ENCODE assay signal across 13 cellular contexts in the genomic region with DNA sequence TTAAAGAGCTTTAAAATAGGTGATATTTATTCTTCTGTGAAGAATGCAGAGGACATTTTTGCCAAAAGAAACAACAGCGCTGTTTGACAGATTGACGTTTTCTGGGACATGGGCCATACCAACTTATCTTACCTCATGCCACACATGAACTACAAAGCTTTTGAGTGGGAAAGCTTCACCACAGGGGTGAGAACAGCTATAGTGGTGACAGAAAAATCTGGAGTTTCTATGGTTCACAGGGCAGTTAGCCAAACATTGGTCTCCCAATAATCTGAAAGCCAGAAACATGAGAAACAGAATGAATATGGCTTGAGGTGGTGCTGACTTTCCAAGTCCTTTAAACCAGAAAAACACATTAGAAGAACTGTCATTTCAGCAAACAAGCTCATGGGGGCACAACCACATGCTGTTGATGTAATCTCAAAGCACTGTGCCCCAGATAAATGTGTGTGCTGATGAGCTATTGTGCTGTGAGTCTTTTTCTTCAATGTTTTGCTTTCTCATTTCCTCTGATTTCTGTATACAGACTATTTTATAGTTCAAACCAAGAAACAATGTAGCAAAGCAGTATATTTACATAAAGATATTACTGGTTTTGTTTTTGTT.
A peak's percentile ranks its signal among the peaks of the same experiment; 100 is the strongest.
DNase-seq lines count a peak whose midpoint lies in the region; ATAC-seq and TF ChIP-seq lines count a peak whose summit lies in the region.
"Had no signal": no experiment of that assay in that cellular context is flagged by ENCODE, and none has a peak within 500 bp of the region (broad histone marks: within the 10 kb centered on the region; RNA-seq: fewer than 3 reads in every experiment).

No MANE protein-coding gene starts in this region.

- H3K27me3 ChIP-seq in MM.1S (replicated peaks; ENCODE audit: insufficient read depth, low read length): no peaks in the 10 kb centered on the region
- H3K27me3 ChIP-seq: gastrocnemius medialis had no signal

- H3K4me3 ChIP-seq in MM.1S (ENCODE audit: low read length) (no peak overlapping the region), cardiac fibroblast (replicated peaks in 1 of 2; ENCODE audit: low read depth in 2 of 2, low read length in 2 of 2) (no peak overlapping the region)
- H3K4me3 ChIP-seq: gastrocnemius medialis, lower lobe of right lung had no signal

- H3K27me3 Mint-ChIP-seq in T-helper 17 cell: no peaks in the 10 kb centered on the region
- no peaks in the 10 kb centered on the region for H3K27me3 Mint-ChIP-seq in activated CD4-positive, alpha-beta T cell treated with anti-CD3 and anti-CD28 coated beads, Interleukin-2, amount 10 ng/mL, durations not matched to agents 7 days and 5 days
- H3K27me3 Mint-ChIP-seq: progenitor cell of endocrine pancreas had no signal

- no peak overlapping the region for H3K4me3 Mint-ChIP-seq in T-helper 17 cell
- no peak overlapping the region for H3K4me3 Mint-ChIP-seq in activated CD4-positive, alpha-beta T cell treated with anti-CD3 and anti-CD28 coated beads, Interleukin-2, amount 10 ng/mL, durations not matched to agents 7 days and 5 days

- H3K9me3 ChIP-seq in MM.1S (replicated peaks; ENCODE audit: insufficient read depth, low read length): no peaks in the 10 kb centered on the region
- no peaks in the 10 kb centered on the region for H3K9me3 ChIP-seq in T-helper 17 cell (ENCODE audit: control insufficient read depth, low read length, poor library complexity, severe bottlenecking)
- H3K9me3 ChIP-seq: Caco-2, gastrocnemius medialis, lower lobe of right lung had no signal

- peak; percentile 2 for DNase-seq in EL
- DNase-seq in MM.1S: peak; percentile 30
- DNase-seq in cardiac fibroblast (ENCODE audit: low read depth in 2 of 2): peak; percentile 19 to 51
- DNase-seq in iris pigment epithelial cell (ENCODE audit: low read depth): peak; percentile 30
- DNase-seq in hypothalamus (lab: John Stamatoyannopoulos, UW): no peak
- no peak for DNase-seq in T-helper 17 cell
- DNase-seq in ureter (ENCODE audit: low spot score): no peak
- no peak for DNase-seq in activated CD4-positive, alpha-beta T cell treated with anti-CD3 and anti-CD28 coated beads, Interleukin-2, amount 10 ng/mL, durations not matched to agents 7 days and 5 days
- DNase-seq: Caco-2, gastrocnemius medialis, lower lobe of right lung had no signal

- H3K4me2 ChIP-seq in MM.1S (ENCODE audit: low read depth, low read length): no peak overlapping the region
- H3K4me2 ChIP-seq: KMS-11 had no signal

- H3K4me1 ChIP-seq in MM.1S (ENCODE audit: low read length): peaks cover 13% of the 10 kb centered on the region
- H3K4me1 ChIP-seq: Caco-2, gastrocnemius medialis, lower lobe of right lung had no signal

- peaks cover 6% of the 10 kb centered on the region for H3K9me3 Mint-ChIP-seq in activated CD4-positive, alpha-beta T cell treated with anti-CD3 and anti-CD28 coated beads, Interleukin-2, amount 10 ng/mL, durations not matched to agents 7 days and 5 days

- H3K9me2 ChIP-seq in MM.1S (replicated peaks; ENCODE audit: insufficient read depth, low read length): no peaks in the 10 kb centered on the region

- no peaks in the 10 kb centered on the region for H3K4me1 Mint-ChIP-seq in T-helper 17 cell
- no peaks in the 10 kb centered on the region for H3K4me1 Mint-ChIP-seq in activated CD4-positive, alpha-beta T cell treated with anti-CD3 and anti-CD28 coated beads, Interleukin-2, amount 10 ng/mL, durations not matched to agents 7 days and 5 days

- H3K36me3 Mint-ChIP-seq in T-helper 17 cell (ENCODE audit: low read depth): no peaks in the 10 kb centered on the region
- H3K36me3 Mint-ChIP-seq in activated CD4-positive, alpha-beta T cell treated with anti-CD3 and anti-CD28 coated beads, Interleukin-2, amount 10 ng/mL, durations not matched to agents 7 days and 5 days (ENCODE audit: low read depth): no peaks in the 10 kb centered on the region

- CTCF ChIA-PET in activated CD4-positive, alpha-beta T cell treated with anti-CD3 and anti-CD28 coated beads, Interleukin-2, amount 10 ng/mL, durations not matched to agents 7 days and 5 days (lab: Charles Lee): no interaction called here

- H2AFZ ChIP-seq in MM.1S (ENCODE audit: low read length): no peak overlapping the region

- ATAC-seq in T-helper 17 cell: no peak
- ATAC-seq: gastrocnemius medialis, lower lobe of right lung had no signal

- no peak overlapping the region for H3K9ac ChIP-seq in MM.1S (ENCODE audit: low read length)
- H3K9ac ChIP-seq: KMS-11 had no signal

- H3F3A ChIP-seq in MM.1S (ENCODE audit: insufficient read depth, low read length): peaks cover 4% of the 10 kb centered on the region

- POLR2A ChIA-PET in activated CD4-positive, alpha-beta T cell treated with anti-CD3 and anti-CD28 coated beads, Interleukin-2, amount 10 ng/mL, durations not matched to agents 7 days and 5 days (lab: Charles Lee): no interaction called here

- H3K27ac ChIP-seq in MM.1S (ENCODE audit: low read length): no peak overlapping the region
- H3K27ac ChIP-seq: gastrocnemius medialis, KMS-11, lower lobe of right lung had no signal

- H3K79me2 ChIP-seq in MM.1S (ENCODE audit: low read length): no peaks in the 10 kb centered on the region

- no peak for TF ChIP-seq CTCF in MM.1S (IDR thresholded peaks at IDR 0.05; ENCODE audit: low read length)
- no peak for TF ChIP-seq CTCF in cardiac fibroblast (IDR thresholded peaks at IDR 0.05; ENCODE audit: low read depth, low read length)

- no peaks in the 10 kb centered on the region for H4K20me1 ChIP-seq in MM.1S (ENCODE audit: insufficient read depth, low read length)

- no peak overlapping the region for H3K27ac Mint-ChIP-seq in T-helper 17 cell
- no peak overlapping the region for H3K27ac Mint-ChIP-seq in activated CD4-positive, alpha-beta T cell treated with anti-CD3 and anti-CD28 coated beads, Interleukin-2, amount 10 ng/mL, durations not matched to agents 7 days and 5 days
- H3K27ac Mint-ChIP-seq: progenitor cell of endocrine pancreas had no signal

- H3K36me3 ChIP-seq in MM.1S (replicated peaks; ENCODE audit: insufficient read depth, low read length): no peaks in the 10 kb centered on the region
- H3K36me3 ChIP-seq: gastrocnemius medialis, lower lobe of right lung had no signal

Comparison
In these comparisons a context has a peak if more than half of its experiments do, and no peak if none do; other contexts are left out.
1. DNase-seq: peak in EL (single experiment), MM.1S (single experiment), cardiac fibroblast (2 of 2) and iris pigment epithelial cell (single experiment); none in hypothalamus (0 of 51), T-helper 17 cell (0 of 3), ureter (single experiment) and activated CD4-positive, alpha-beta T cell treated with anti-CD3 and anti-CD28 coated beads, Interleukin-2, amount 10 ng/mL, durations not matched to agents 7 days and 5 days (single experiment).